ENCODE assay signal across 17 cellular contexts in genomic region chr3:48320994-48321393, GRCh38. TPM values are rescaled to one million over a fixed set of nuclear protein-coding genes. Genes with fewer than 3 reads are reported as not detected.
A peak's percentile ranks its signal among the peaks of the same experiment; 100 is the strongest.
DNase-seq lines count a peak whose midpoint lies in the region; ATAC-seq lines count a peak whose summit lies in the region.
"Had no signal": no experiment of that assay in that cellular context is flagged by ENCODE, and none has a peak within 500 bp of the region (broad histone marks: within the 10 kb centered on the region; RNA-seq: fewer than 3 reads in every experiment).

No MANE protein-coding gene starts in this region.

- no peak overlapping the region for H3K4me3 Mint-ChIP-seq in activated naive CD4-positive, alpha-beta T cell treated with anti-CD3 and anti-CD28 coated beads, Interleukin-2, amount 50 U/mL, for 24 hours
- H3K4me3 Mint-ChIP-seq in activated CD8-positive, alpha-beta T cell treated with anti-CD3 and anti-CD28 coated beads, Interleukin-2, amount 10 ng/mL, durations not matched to agents 7 days and 5 days, result no peak overlapping the region

- no peak overlapping the region for H2BK12ac ChIP-seq in neuronal stem cell (ENCODE audit: low read length)

- peaks cover 9% of the 10 kb centered on the region for H3K36me3 Mint-ChIP-seq in activated naive CD4-positive, alpha-beta T cell treated with anti-CD3 and anti-CD28 coated beads, Interleukin-2, amount 50 U/mL, for 24 hours
- peaks cover 2% of the 10 kb centered on the region for H3K36me3 Mint-ChIP-seq in activated CD8-positive, alpha-beta T cell treated with anti-CD3 and anti-CD28 coated beads, Interleukin-2, amount 10 ng/mL, durations not matched to agents 7 days and 5 days (ENCODE audit: low read depth)

- H3K27me3 ChIP-seq in Karpas-422 (ENCODE audit: low read length), result no peaks in the 10 kb centered on the region
- no peaks in the 10 kb centered on the region for H3K27me3 ChIP-seq in neuronal stem cell (ENCODE audit: control insufficient read depth in 3 of 3, insufficient read depth in 3 of 3, low read depth in 1 of 3, low read length in 3 of 3)

- H3K23ac ChIP-seq in neuronal stem cell (ENCODE audit: low read depth, low read length, poor library complexity), result no peak overlapping the region

- ATAC-seq in activated CD8-positive, alpha-beta T cell treated with anti-CD3 and anti-CD28 coated beads, Interleukin-2, amount 10 ng/mL, durations not matched to agents 7 days and 5 days, result no peak
- ATAC-seq: Panc1 had no signal

- H3K9me3 ChIP-seq in Karpas-422 (ENCODE audit: low read length), result no peaks in the 10 kb centered on the region
- H3K9me3 ChIP-seq in neuronal stem cell (replicated peaks in 1 of 2; ENCODE audit: control insufficient read depth in 2 of 2, insufficient read depth in 1 of 2, low read depth in 1 of 2, low read length in 2 of 2), result peaks cover 0 to 3% of the 10 kb centered on the region in 2 donors

- no peak overlapping the region for H3K18ac ChIP-seq in neuronal stem cell (ENCODE audit: low read length)

- DNase-seq in activated naive CD4-positive, alpha-beta T cell treated with anti-CD3 and anti-CD28 coated beads, Interleukin-2, amount 50 U/mL, for 16 hours, result no peak
- no peak for DNase-seq in Karpas-422
- DNase-seq in activated CD8-positive, alpha-beta T cell treated with anti-CD3 and anti-CD28 coated beads, Interleukin-2, amount 10 ng/mL, durations not matched to agents 7 days and 5 days, result no peak
- no peak for DNase-seq in neuronal stem cell (ENCODE audit: low spot score)
- DNase-seq in amniotic stem cell (lab: John Stamatoyannopoulos, UW), result no peak
- DNase-seq in NCI-H1048 (lab: John Stamatoyannopoulos, UW), result no peak
- DNase-seq in activated CD4-positive, CD25-positive, alpha-beta regulatory T cell (lab: John Stamatoyannopoulos, UW), result no peak
- DNase-seq: NCI-H1436, NCI-H2029, NCI-H510A, NCI-H774 had no signal

- POLR2A ChIA-PET in activated CD8-positive, alpha-beta T cell treated with anti-CD3 and anti-CD28 coated beads, Interleukin-2, amount 10 ng/mL, durations not matched to agents 7 days and 5 days (lab: Charles Lee), result interaction anchor here (0.7 kb wide), 1 partner anchor 20 kb away, joined by 3 read pairs; the partner anchor contains the start of gene NME6

- peak overlapping the region; percentile 2 for H3K27ac Mint-ChIP-seq in activated naive CD4-positive, alpha-beta T cell treated with anti-CD3 and anti-CD28 coated beads, Interleukin-2, amount 50 U/mL, for 24 hours
- H3K27ac Mint-ChIP-seq in activated CD8-positive, alpha-beta T cell treated with anti-CD3 and anti-CD28 coated beads, Interleukin-2, amount 10 ng/mL, durations not matched to agents 7 days and 5 days, result peak overlapping the region; percentile 74

- H4K20me1 ChIP-seq in Karpas-422 (ENCODE audit: insufficient read depth, low read depth, low read length), result no peaks in the 10 kb centered on the region

- CTCF ChIA-PET in activated CD8-positive, alpha-beta T cell treated with anti-CD3 and anti-CD28 coated beads, Interleukin-2, amount 10 ng/mL, durations not matched to agents 7 days and 5 days (lab: Charles Lee), result interaction anchor here (1.3 to 2.7 kb wide), 3 partner anchors 21 to 115 kb away, joined by 4 to 8 read pairs (median 6); no protein-coding TSS in a partner anchor

- H4K91ac ChIP-seq in neuronal stem cell (ENCODE audit: low read depth, low read length, poor library complexity), result no peak overlapping the region

- no CpG with 5 or more reads among the region's 2 CpGs for WGBS in neuronal stem cell (ENCODE audit: extremely low coverage in 2 of 2, insufficient read length in 2 of 2, insufficient replicate concordance in 1 of 2), 2 donors

- no peak overlapping the region for H2BK120ac ChIP-seq in neuronal stem cell (ENCODE audit: low read depth, low read length)

- H2BK15ac ChIP-seq in neuronal stem cell (ENCODE audit: low read length), result no peak overlapping the region

- no peak overlapping the region for H3K4me2 ChIP-seq in Karpas-422 (ENCODE audit: low read depth, low read length, poor library complexity, severe bottlenecking)
- no peak overlapping the region for H3K4me2 ChIP-seq in neuronal stem cell (ENCODE audit: insufficient read depth, low read length, poor library complexity, severe bottlenecking)

- H3K4me1 Mint-ChIP-seq in activated naive CD4-positive, alpha-beta T cell treated with anti-CD3 and anti-CD28 coated beads, Interleukin-2, amount 50 U/mL, for 24 hours, result peaks cover 13% of the 10 kb centered on the region
- peaks cover 8% of the 10 kb centered on the region for H3K4me1 Mint-ChIP-seq in activated CD8-positive, alpha-beta T cell treated with anti-CD3 and anti-CD28 coated beads, Interleukin-2, amount 10 ng/mL, durations not matched to agents 7 days and 5 days (ENCODE audit: low read depth)

- H3K27ac ChIP-seq in Karpas-422 (ENCODE audit: low read length), result no peak overlapping the region
- no peak overlapping the region for H3K27ac ChIP-seq in neuronal stem cell (replicated peaks; ENCODE audit: low read length)

- H3K9me2 ChIP-seq in Karpas-422 (replicated peaks; ENCODE audit: insufficient read depth, low read length), result no peaks in the 10 kb centered on the region

- peaks cover 9% of the 10 kb centered on the region for H3K4me1 ChIP-seq in Karpas-422 (ENCODE audit: low read length)
- peaks cover 6 to 8% of the 10 kb centered on the region in 2 donors for H3K4me1 ChIP-seq in neuronal stem cell (ENCODE audit: control insufficient read depth in 2 of 2, insufficient read depth in 1 of 2, low read depth in 1 of 2, low read length in 2 of 2)

- H3K9ac ChIP-seq in Karpas-422 (ENCODE audit: low read length) (no peak overlapping the region), neuronal stem cell (ENCODE audit: low read depth, low read length, poor library complexity) (no peak overlapping the region)

- no peak overlapping the region for H2BK5ac ChIP-seq in neuronal stem cell (ENCODE audit: low read length)

- no peak overlapping the region for H3K4ac ChIP-seq in neuronal stem cell (ENCODE audit: low read length)

- peaks cover 7% of the 10 kb centered on the region for H3K9me3 Mint-ChIP-seq in activated naive CD4-positive, alpha-beta T cell treated with anti-CD3 and anti-CD28 coated beads, Interleukin-2, amount 50 U/mL, for 24 hours
- peaks cover 2% of the 10 kb centered on the region for H3K9me3 Mint-ChIP-seq in activated CD8-positive, alpha-beta T cell treated with anti-CD3 and anti-CD28 coated beads, Interleukin-2, amount 10 ng/mL, durations not matched to agents 7 days and 5 days (ENCODE audit: insufficient read depth)

- H3K36me3 ChIP-seq in Karpas-422 (ENCODE audit: insufficient read depth, low read length) (no peaks in the 10 kb centered on the region), neuronal stem cell (replicated peaks in 1 of 2; ENCODE audit: control insufficient read depth in 2 of 2, insufficient read depth in 2 of 2, low read length in 2 of 2) (no peaks in the 10 kb centered on the region)

- H3K4me3 ChIP-seq in Karpas-422 (ENCODE audit: low read length), result no peak overlapping the region
- no peak overlapping the region for H3K4me3 ChIP-seq in neuronal stem cell (ENCODE audit: low read length in 2 of 2)

- H3K79me1 ChIP-seq in neuronal stem cell (ENCODE audit: low read depth, low read length), result no peaks in the 10 kb centered on the region

- no peak overlapping the region for H4K8ac ChIP-seq in neuronal stem cell (ENCODE audit: low read depth, low read length)

- H2AFZ ChIP-seq in Karpas-422 (ENCODE audit: low read length) (peak overlapping the region; percentile 55), neuronal stem cell (ENCODE audit: low read length) (peak overlapping the region; percentile 24)

- no peak overlapping the region for H2AK5ac ChIP-seq in neuronal stem cell (ENCODE audit: low read depth, low read length)

- no peak overlapping the region for H3K14ac ChIP-seq in neuronal stem cell (ENCODE audit: low read length)

- H3K79me2 ChIP-seq in Karpas-422 (ENCODE audit: low read length), result no peaks in the 10 kb centered on the region

- H3K27me3 Mint-ChIP-seq in activated naive CD4-positive, alpha-beta T cell treated with anti-CD3 and anti-CD28 coated beads, Interleukin-2, amount 50 U/mL, for 24 hours, result no peaks in the 10 kb centered on the region
- peaks cover 8% of the 10 kb centered on the region for H3K27me3 Mint-ChIP-seq in activated CD8-positive, alpha-beta T cell treated with anti-CD3 and anti-CD28 coated beads, Interleukin-2, amount 10 ng/mL, durations not matched to agents 7 days and 5 days (ENCODE audit: low read depth)

RNA-seq across cellular contexts. Expression of gene SPINK8, which starts 12.5 kb away (rescaled TPM):
- not detected in 2 replicates for total RNA-seq in Karpas-422 (2014; rRNA removed; shearing (Covaris generic); ENCODE audit: low replicate concordance)
- total RNA-seq in activated CD8-positive, alpha-beta T cell treated with anti-CD3 and anti-CD28 coated beads, Interleukin-2, amount 10 ng/mL, durations not matched to agents 7 days and 5 days, result not detected
- polyA plus RNA-seq in neuronal stem cell (2013, experiment 1 of 2), result not detected
- polyA plus RNA-seq in neuronal stem cell (2013, experiment 2 of 2), result not detected
- total RNA-seq: A673, G401, H1, SK-MEL-5 had no signal

RNA-seq across cellular contexts. Expression of gene NME6, which starts 19.8 kb away (rescaled TPM):
- total RNA-seq in Karpas-422 (2014; rRNA removed; shearing (Covaris generic); ENCODE audit: low replicate concordance), result 18.5 and 20.4 TPM in 2 replicates
- 10 to 100 TPM; 34.1 to 37.7 TPM for total RNA-seq in activated CD8-positive, alpha-beta T cell treated with anti-CD3 and anti-CD28 coated beads, Interleukin-2, amount 10 ng/mL, durations not matched to agents 7 days and 5 days
- 11.8 TPM for polyA plus RNA-seq in neuronal stem cell (2013, experiment 1 of 2)
- 12.5 TPM for polyA plus RNA-seq in neuronal stem cell (2013, experiment 2 of 2)

RNA-seq across cellular contexts. Expression of gene FBXW12, which starts 51.0 kb away (rescaled TPM):
- not detected in 2 replicates for total RNA-seq in Karpas-422 (2014; rRNA removed; shearing (Covaris generic); ENCODE audit: low replicate concordance)
- not detected for total RNA-seq in activated CD8-positive, alpha-beta T cell treated with anti-CD3 and anti-CD28 coated beads, Interleukin-2, amount 10 ng/mL, durations not matched to agents 7 days and 5 days
- 0.85 TPM for polyA plus RNA-seq in neuronal stem cell (2013, experiment 1 of 2)
- polyA plus RNA-seq in neuronal stem cell (2013, experiment 2 of 2), result 0.84 TPM
- total RNA-seq: SK-MEL-5 had no signal
